Comparison of ENCODE assay signal across 22 cellular contexts in the genomic region with DNA sequence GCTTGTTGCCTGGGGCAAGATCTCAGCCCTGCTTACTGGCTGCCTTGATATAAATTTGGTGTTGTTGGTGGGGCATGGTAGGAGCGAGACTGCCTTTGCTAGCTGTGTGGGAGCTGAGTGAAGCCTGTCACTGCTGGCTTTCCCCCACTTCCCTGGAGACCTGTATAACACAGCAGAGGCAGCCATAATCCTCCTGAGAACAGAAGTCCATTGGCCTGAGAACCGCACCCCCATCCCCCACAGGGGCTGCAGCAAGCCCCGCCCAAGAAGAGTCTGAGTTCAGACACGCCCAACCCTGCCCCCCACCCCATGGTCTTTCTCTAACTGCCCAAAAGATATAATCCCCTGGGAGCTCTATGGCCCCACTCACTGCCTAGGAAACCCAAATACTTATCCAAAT.
"Had no signal": no experiment of that assay in that cellular context is flagged by ENCODE, and none has a peak within 500 bp of the region (broad histone marks: within the 10 kb centered on the region; RNA-seq: fewer than 3 reads in every experiment).

No MANE protein-coding gene starts in this region.

- H3K4me3 Mint-ChIP-seq: activated naive CD4-positive, alpha-beta T cell treated with anti-CD3 and anti-CD28 coated beads, Interleukin-2, amount 50 U/mL, for 24 hours; brain; dendritic cell treated with granulocyte-macrophage colony-stimulating factor and Interleukin-4, amounts not matched to agents 40 ng/mL and 50 ng/mL, for 4 days; natural killer cell; stimulated activated naive CD8-positive, alpha-beta T cell treated with anti-CD3 and anti-CD28 coated beads, Interleukin-15, Interleukin-2, amounts not matched to agents 100 ng/mL and 50 ng/mL, for 24 hours had no signal

- H3K27me3 Mint-ChIP-seq: activated naive CD4-positive, alpha-beta T cell treated with anti-CD3 and anti-CD28 coated beads, Interleukin-2, amount 50 U/mL, for 24 hours; dendritic cell treated with granulocyte-macrophage colony-stimulating factor and Interleukin-4, amounts not matched to agents 40 ng/mL and 50 ng/mL, for 4 days; stimulated activated naive CD8-positive, alpha-beta T cell treated with anti-CD3 and anti-CD28 coated beads, Interleukin-15, Interleukin-2, amounts not matched to agents 100 ng/mL and 50 ng/mL, for 24 hours had no signal

- DNase-seq: activated CD4-positive, alpha-beta T cell treated with anti-CD3 and anti-CD28 coated beads for 1 hour; activated gamma-delta T cell treated with Interleukin-2 at 50 U/mL for 16 hours; activated T-cell treated with anti-CD3 and anti-CD28 coated beads, Interleukin-2, amount 50 U/mL, for 1 hour; aorta; effector memory CD4-positive, alpha-beta T cell; esophagus squamous epithelium; gastrocnemius medialis; head of caudate nucleus; hypothalamus; midbrain; natural killer cell; ovary; stimulated activated CD4-positive, alpha-beta T cell treated with anti-CD3 and anti-CD28 coated beads, Interleukin-4, amount 100 ng/mL, for 4 hours; tibial artery; WERI-Rb-1 had no signal

- H3K9me3 ChIP-seq: esophagus squamous epithelium, gastrocnemius medialis, neutrophil, ovary, prostate gland, right atrium auricular region, tibial artery had no signal

- H3K36me3 ChIP-seq: esophagus squamous epithelium, gastrocnemius medialis, neutrophil, ovary, prostate gland, right atrium auricular region, tibial artery, WERI-Rb-1 had no signal

- H3K4me3 ChIP-seq: esophagus squamous epithelium, gastrocnemius medialis, ovary, prostate gland, right atrium auricular region, tibial artery had no signal

- H3K27ac Mint-ChIP-seq: activated naive CD4-positive, alpha-beta T cell treated with anti-CD3 and anti-CD28 coated beads, Interleukin-2, amount 50 U/mL, for 24 hours; brain; dendritic cell treated with granulocyte-macrophage colony-stimulating factor and Interleukin-4, amounts not matched to agents 40 ng/mL and 50 ng/mL, for 4 days; natural killer cell; stimulated activated naive CD8-positive, alpha-beta T cell treated with anti-CD3 and anti-CD28 coated beads, Interleukin-15, Interleukin-2, amounts not matched to agents 100 ng/mL and 50 ng/mL, for 24 hours had no signal

- H3K4me1 ChIP-seq: esophagus squamous epithelium, gastrocnemius medialis, prostate gland, right atrium auricular region, tibial artery had no signal

- H3K36me3 Mint-ChIP-seq: activated naive CD4-positive, alpha-beta T cell treated with anti-CD3 and anti-CD28 coated beads, Interleukin-2, amount 50 U/mL, for 24 hours had no signal

- H3K4me1 Mint-ChIP-seq: activated naive CD4-positive, alpha-beta T cell treated with anti-CD3 and anti-CD28 coated beads, Interleukin-2, amount 50 U/mL, for 24 hours; brain had no signal

- H3K27me3 ChIP-seq: esophagus squamous epithelium, gastrocnemius medialis, neutrophil, ovary, right atrium auricular region, tibial artery had no signal

- ATAC-seq: gastrocnemius medialis, natural killer cell had no signal

- H3K27ac ChIP-seq: esophagus squamous epithelium, gastrocnemius medialis, neutrophil, ovary, prostate gland, right atrium auricular region, tibial artery, WERI-Rb-1 had no signal
